ENCODE assay signal across 19 cellular contexts in the genomic region with DNA sequence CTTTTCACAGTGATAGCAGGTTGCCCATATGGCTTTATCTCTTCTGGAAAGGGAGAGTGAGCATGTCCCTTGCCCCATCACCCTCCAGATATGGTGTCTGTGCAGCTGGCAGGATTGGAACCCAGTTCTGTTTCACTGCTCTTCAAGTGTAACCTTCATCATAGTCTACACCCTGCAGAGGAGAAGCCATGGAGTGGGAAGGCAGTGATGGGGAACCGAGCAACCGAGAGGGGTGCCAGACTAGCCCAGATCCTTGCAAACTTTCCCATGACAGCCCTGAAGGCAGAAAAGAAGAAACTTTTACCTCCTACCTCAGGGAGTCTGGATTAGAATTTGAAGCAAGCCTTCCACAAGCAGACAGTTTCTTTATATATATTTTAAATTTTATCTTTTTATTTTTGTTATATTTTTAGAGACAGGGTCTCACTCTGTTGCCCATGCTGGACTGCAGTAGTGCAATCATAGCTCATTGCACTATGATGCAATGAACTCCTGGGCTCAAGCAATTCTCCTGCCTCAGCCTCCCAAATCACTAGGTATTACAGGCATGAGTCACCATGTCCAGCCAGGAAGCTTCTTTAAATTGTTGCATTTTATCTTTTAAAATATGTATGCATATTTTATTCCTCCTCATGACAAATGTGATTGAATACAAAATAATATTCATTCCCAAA.
A peak's percentile ranks its signal among the peaks of the same experiment; 100 is the strongest.
DNase-seq lines count a peak whose midpoint lies in the region; TF ChIP-seq lines count a peak whose summit lies in the region.
"Had no signal": no experiment of that assay in that cellular context is flagged by ENCODE, and none has a peak within 500 bp of the region (broad histone marks: within the 10 kb centered on the region; RNA-seq: fewer than 3 reads in every experiment).

No MANE protein-coding gene starts in this region.

- TSS peak; percentile 35 for BruUV-seq in mammary epithelial cell (replicated peaks; lab: Mats Ljungman, UMichigan)

- H3K27me3 Mint-ChIP-seq in glutamatergic neuron (ENCODE audit: unreplicated experiment): peaks cover 3% of the 10 kb centered on the region

- H3K4me1 Mint-ChIP-seq in glutamatergic neuron (ENCODE audit: low read depth, unreplicated experiment): peaks cover 15% of the 10 kb centered on the region
- H3K4me1 Mint-ChIP-seq: neural crest cell had no signal

- no peaks in the 10 kb centered on the region for H3K27me3 ChIP-seq in AG04450 (ENCODE audit: control insufficient read depth, insufficient read depth, low read length)
- no peaks in the 10 kb centered on the region for H3K27me3 ChIP-seq in mammary epithelial cell (ENCODE audit: insufficient read depth, low read length)
- H3K27me3 ChIP-seq: esophagus squamous epithelium, tibial artery had no signal

- POLR2A ChIA-PET in AG04450 (lab: Yijun Ruan, JAX): interaction anchor here (0.9 to 2.6 kb wide), 3 partner anchors 20 to 188 kb away, joined by 3 to 17 read pairs (median 13); no protein-coding TSS in a partner anchor

- H3K4me2 ChIP-seq in mammary epithelial cell (ENCODE audit: insufficient read depth, low read depth, low read length): peak overlapping the region; percentile 54

- H4K20me1 ChIP-seq in mammary epithelial cell (ENCODE audit: insufficient read depth, low read length): no peaks in the 10 kb centered on the region

- no peaks in the 10 kb centered on the region for H3K9me3 ChIP-seq in AG04450 (ENCODE audit: control insufficient read depth, insufficient read depth, low read length)
- H3K9me3 ChIP-seq in mammary epithelial cell (replicated peaks; ENCODE audit: insufficient read depth, low read length): no peaks in the 10 kb centered on the region
- H3K9me3 ChIP-seq: adrenal gland, esophagus squamous epithelium, tibial artery had no signal

- H3K4me1 ChIP-seq in mammary epithelial cell (ENCODE audit: insufficient read depth, low read length): peaks cover 63% of the 10 kb centered on the region

- H3K4me3 ChIP-seq in AG04450 (ENCODE audit: low read depth, low read length) (no peak overlapping the region), mammary epithelial cell (replicated peaks in 1 of 3; ENCODE audit: insufficient read depth in 1 of 3, low read depth in 2 of 3, low read length in 3 of 3) (no peak overlapping the region)
- H3K4me3 ChIP-seq: adrenal gland, esophagus squamous epithelium, tibial artery had no signal

- peaks cover 3% of the 10 kb centered on the region for H3K9me3 Mint-ChIP-seq in glutamatergic neuron (ENCODE audit: unreplicated experiment)
- H3K9me3 Mint-ChIP-seq: neural crest cell had no signal

- H2AFZ ChIP-seq in mammary epithelial cell (ENCODE audit: low read depth, low read length): no peak overlapping the region

- peaks cover 5% of the 10 kb centered on the region for H3K36me3 Mint-ChIP-seq in glutamatergic neuron (ENCODE audit: unreplicated experiment)

- DNase-seq in AG04450 (ENCODE audit: low read depth, low spot score) (no peak), M059J (ENCODE audit: low read depth) (peak; percentile 54), mammary epithelial cell (no peak), glutamatergic neuron (no peak), inferior parietal cortex (ENCODE audit: extremely low spot score) (no peak), NCI-H1417 (lab: John Stamatoyannopoulos, UW) (no peak), Ammon's horn (ENCODE audit: low spot score) (no peak), SIG-M5 treated with dmso at 0.1 percent for 504 hours (lab: John Stamatoyannopoulos, UW; ENCODE audit: unreplicated experiment) (no peak)
- DNase-seq: activated T-cell treated with anti-CD3 and anti-CD28 coated beads, Interleukin-2, amount 50 U/mL, for 1 hour; adrenal gland; cortex of kidney; esophagus squamous epithelium; MV-4-11; NCI-H2081; retina; SHP77 treated with DMSO at 0.1 percent for 48 hours; stimulated activated CD4-positive, alpha-beta T cell treated with anti-CD3 and anti-CD28 coated beads, Interleukin-2, amount 100 ng/mL, for 48 hours had no signal

- H3K27ac ChIP-seq in AG04450 (ENCODE audit: low read depth, low read length): peak overlapping the region; percentile 91
- H3K27ac ChIP-seq in mammary epithelial cell (ENCODE audit: insufficient read depth, low read depth, low read length): peak overlapping the region; percentile 79
- H3K27ac ChIP-seq: adrenal gland had no signal

- no peak overlapping the region for H3K4me3 Mint-ChIP-seq in glutamatergic neuron (ENCODE audit: unreplicated experiment)
- H3K4me3 Mint-ChIP-seq: neural crest cell had no signal

- no peaks in the 10 kb centered on the region for H3K36me3 ChIP-seq in mammary epithelial cell (ENCODE audit: insufficient read depth, low read length)
- H3K36me3 ChIP-seq: adrenal gland, esophagus squamous epithelium, tibial artery had no signal

- in situ Hi-C loops in mammary epithelial cell (cut with MboI; ENCODE audit: low sequenced_read_pairs in 2 of 2): no loop called here

- dilution Hi-C loops in mammary epithelial cell (cut with HindIII; ENCODE audit: low sequenced_read_pairs): loop anchor here (25.0 kb wide), 1 partner anchor 342 kb away; no protein-coding TSS in a partner anchor

- peak overlapping the region; percentile 44 for H3K27ac Mint-ChIP-seq in glutamatergic neuron (ENCODE audit: unreplicated experiment)

- CTCF ChIA-PET in AG04450 (lab: Charles Lee) (interaction anchor here (1.2 to 1.7 kb wide), 3 partner anchors 137 to 340 kb away, joined by 3 to 5 read pairs (median 3); no protein-coding TSS in a partner anchor), mammary epithelial cell (lab: Charles Lee; ENCODE audit: low non-redundant PET) (interaction anchor here (0.6 to 1.3 kb wide), 3 partner anchors 26 to 338 kb away, joined by 4 to 5 read pairs (median 5); no protein-coding TSS in a partner anchor)

- WGBS in mammary epithelial cell (ENCODE audit: low coverage, missing lambda C conversion rate): 84% methylated on average over 2 of the region's 2 CpGs

- intact Hi-C loops in mammary epithelial cell (cut with micrococcal nuclease): loop anchor here (2.0 to 10.0 kb wide), 4 partner anchors 112 to 340 kb away; partner anchors contain the start of gene KCNMA1

- peak overlapping the region; percentile 1 for H3K9ac ChIP-seq in mammary epithelial cell (ENCODE audit: insufficient read depth, low read length)

- TF ChIP-seq CTCF in AG04450 (IDR thresholded peaks at IDR 0.05; ENCODE audit: low read depth, low read length) (no peak), mammary epithelial cell (conservative IDR thresholded peaks at IDR 0.05 in 1 of 2, IDR thresholded peaks at IDR 0.05 in 1 of 2; ENCODE audit: extremely low read depth in 1 of 2, insufficient read depth in 1 of 2, low read depth in 1 of 2, low read length in 2 of 2) (no peak), glutamatergic neuron (IDR thresholded peaks at IDR 0.05; ENCODE audit: partially characterized antibody, unreplicated experiment) (no peak)

- peaks cover 16% of the 10 kb centered on the region for H3K79me2 ChIP-seq in mammary epithelial cell (ENCODE audit: insufficient read depth, low read length)
